ENCODE assay signal across 1 cellular context in the genomic region with DNA sequence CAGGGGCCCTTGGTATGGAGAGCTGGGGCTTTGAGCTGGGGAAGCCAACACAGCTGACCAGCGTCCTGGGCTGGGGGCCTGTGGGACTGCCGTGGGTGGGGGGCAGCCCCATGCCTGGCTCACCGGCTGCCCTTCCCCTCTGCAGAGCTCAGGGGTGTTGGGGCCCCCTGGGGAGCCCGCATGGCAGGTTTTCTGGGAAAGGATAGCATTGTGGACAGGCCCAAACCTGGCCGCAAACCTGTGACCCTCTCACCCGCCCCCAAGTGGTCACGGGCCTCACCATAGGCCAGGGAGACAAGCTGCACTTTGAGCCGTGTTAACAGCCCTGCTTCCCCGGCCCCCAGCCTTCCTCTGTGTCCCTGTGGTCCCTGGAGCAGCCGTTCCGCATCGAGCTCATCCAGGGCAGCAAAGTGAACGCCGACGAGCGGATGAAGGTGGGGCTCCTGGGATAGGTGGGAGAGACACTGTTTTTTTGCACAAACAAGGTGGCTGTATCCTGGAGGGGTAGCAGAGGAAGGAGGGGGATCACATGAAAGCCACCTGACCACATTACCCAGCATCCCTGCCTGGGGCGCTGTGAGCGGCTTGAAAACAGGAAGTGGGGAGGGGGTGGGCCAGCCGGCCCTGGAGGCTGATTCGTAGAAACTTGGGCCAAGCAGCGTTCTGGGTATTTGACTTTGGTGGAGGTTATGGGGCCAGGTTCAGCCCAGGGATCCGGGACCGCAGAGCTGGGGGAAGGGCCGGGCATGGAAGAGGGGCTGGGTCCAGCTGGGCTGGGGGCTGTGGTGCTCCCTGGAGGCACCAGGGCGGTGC.
TF ChIP-seq lines count a peak whose summit lies in the region.

No MANE protein-coding gene starts in this region.

TF ChIP-seq in K562, 482 proteins besides CTCF, POLR2A, EP300 and RAD21 (continued from another document and continues in another):
- TF ChIP-seq GTF2E2 (tag; IDR thresholded peaks at IDR 0.05) = 0 out of 2 replicates have a peak, but pooled peaks have one; percentile 56
- TF ChIP-seq, protein P1, sequence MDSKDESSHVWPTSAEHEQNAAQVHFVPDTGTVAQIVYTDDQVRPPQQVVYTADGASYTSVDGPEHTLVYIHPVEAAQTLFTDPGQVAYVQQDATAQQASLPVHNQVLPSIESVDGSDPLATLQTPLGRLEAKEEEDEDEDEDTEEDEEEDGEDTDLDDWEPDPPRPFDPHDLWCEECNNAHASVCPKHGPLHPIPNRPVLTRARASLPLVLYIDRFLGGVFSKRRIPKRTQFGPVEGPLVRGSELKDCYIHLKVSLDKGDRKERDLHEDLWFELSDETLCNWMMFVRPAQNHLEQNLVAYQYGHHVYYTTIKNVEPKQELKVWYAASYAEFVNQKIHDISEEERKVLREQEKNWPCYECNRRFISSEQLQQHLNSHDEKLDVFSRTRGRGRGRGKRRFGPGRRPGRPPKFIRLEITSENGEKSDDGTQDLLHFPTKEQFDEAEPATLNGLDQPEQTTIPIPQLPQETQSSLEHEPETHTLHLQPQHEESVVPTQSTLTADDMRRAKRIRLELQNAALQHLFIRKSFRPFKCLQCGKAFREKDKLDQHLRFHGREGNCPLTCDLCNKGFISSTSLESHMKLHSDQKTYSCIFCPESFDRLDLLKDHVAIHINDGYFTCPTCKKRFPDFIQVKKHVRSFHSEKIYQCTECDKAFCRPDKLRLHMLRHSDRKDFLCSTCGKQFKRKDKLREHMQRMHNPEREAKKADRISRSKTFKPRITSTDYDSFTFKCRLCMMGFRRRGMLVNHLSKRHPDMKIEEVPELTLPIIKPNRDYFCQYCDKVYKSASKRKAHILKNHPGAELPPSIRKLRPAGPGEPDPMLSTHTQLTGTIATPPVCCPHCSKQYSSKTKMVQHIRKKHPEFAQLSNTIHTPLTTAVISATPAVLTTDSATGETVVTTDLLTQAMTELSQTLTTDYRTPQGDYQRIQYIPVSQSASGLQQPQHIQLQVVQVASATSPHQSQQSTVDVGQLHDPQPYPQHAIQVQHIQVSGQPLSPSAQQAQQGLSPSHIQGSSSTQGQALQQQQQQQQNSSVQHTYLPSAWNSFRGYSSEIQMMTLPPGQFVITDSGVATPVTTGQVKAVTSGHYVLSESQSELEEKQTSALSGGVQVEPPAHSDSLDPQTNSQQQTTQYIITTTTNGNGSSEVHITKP (IDR thresholded peaks at IDR 0.05; ENCODE audit: partially characterized antibody) = peak; percentile 61
- no peak for TF ChIP-seq ZNF444 (CRISPR knock-in tag; IDR thresholded peaks at IDR 0.05)
- TF ChIP-seq, protein P2, sequence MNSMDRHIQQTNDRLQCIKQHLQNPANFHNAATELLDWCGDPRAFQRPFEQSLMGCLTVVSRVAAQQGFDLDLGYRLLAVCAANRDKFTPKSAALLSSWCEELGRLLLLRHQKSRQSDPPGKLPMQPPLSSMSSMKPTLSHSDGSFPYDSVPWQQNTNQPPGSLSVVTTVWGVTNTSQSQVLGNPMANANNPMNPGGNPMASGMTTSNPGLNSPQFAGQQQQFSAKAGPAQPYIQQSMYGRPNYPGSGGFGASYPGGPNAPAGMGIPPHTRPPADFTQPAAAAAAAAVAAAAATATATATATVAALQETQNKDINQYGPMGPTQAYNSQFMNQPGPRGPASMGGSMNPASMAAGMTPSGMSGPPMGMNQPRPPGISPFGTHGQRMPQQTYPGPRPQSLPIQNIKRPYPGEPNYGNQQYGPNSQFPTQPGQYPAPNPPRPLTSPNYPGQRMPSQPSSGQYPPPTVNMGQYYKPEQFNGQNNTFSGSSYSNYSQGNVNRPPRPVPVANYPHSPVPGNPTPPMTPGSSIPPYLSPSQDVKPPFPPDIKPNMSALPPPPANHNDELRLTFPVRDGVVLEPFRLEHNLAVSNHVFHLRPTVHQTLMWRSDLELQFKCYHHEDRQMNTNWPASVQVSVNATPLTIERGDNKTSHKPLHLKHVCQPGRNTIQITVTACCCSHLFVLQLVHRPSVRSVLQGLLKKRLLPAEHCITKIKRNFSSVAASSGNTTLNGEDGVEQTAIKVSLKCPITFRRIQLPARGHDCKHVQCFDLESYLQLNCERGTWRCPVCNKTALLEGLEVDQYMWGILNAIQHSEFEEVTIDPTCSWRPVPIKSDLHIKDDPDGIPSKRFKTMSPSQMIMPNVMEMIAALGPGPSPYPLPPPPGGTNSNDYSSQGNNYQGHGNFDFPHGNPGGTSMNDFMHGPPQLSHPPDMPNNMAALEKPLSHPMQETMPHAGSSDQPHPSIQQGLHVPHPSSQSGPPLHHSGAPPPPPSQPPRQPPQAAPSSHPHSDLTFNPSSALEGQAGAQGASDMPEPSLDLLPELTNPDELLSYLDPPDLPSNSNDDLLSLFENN (IDR thresholded peaks at IDR 0.05; ENCODE audit: low read depth in 2 of 2, low read length in 2 of 2) = peak; percentile 10 to 58; a peak in 2 of 4 replicates
- peak; percentile 62 for TF ChIP-seq CCNT2 (IDR thresholded peaks at IDR 0.05; ENCODE audit: borderline replicate concordance, extremely low read depth, insufficient read length, low read depth, low read length)
- no peak for TF ChIP-seq SNRNP70 (optimal IDR thresholded peaks at IDR 0.05; ENCODE audit: low read depth, low read length)
- TF ChIP-seq EP400 (IDR thresholded peaks at IDR 0.05) = peak; percentile 95
- TF ChIP-seq, protein P3, sequence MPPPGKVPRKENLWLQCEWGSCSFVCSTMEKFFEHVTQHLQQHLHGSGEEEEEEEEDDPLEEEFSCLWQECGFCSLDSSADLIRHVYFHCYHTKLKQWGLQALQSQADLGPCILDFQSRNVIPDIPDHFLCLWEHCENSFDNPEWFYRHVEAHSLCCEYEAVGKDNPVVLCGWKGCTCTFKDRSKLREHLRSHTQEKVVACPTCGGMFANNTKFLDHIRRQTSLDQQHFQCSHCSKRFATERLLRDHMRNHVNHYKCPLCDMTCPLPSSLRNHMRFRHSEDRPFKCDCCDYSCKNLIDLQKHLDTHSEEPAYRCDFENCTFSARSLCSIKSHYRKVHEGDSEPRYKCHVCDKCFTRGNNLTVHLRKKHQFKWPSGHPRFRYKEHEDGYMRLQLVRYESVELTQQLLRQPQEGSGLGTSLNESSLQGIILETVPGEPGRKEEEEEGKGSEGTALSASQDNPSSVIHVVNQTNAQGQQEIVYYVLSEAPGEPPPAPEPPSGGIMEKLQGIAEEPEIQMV (tag; conservative IDR thresholded peaks at IDR 0.05; ENCODE audit: low read depth) = no peak
- peak; percentile 22 for TF ChIP-seq FIP1L1 (IDR thresholded peaks at IDR 0.05; ENCODE audit: low read depth, low read length, poor library complexity, severe bottlenecking)
- TF ChIP-seq MYNN (IDR thresholded peaks at IDR 0.05) = peak; percentile 11
- TF ChIP-seq MYNN (CRISPR knock-in tag; IDR thresholded peaks at IDR 0.05) = no peak
- peak; percentile 60 for TF ChIP-seq NCOR1 (IDR thresholded peaks at IDR 0.05)
- TF ChIP-seq U2AF2 (optimal IDR thresholded peaks at IDR 0.05; ENCODE audit: low read depth, low read length) = no peak
- TF ChIP-seq, protein P4, sequence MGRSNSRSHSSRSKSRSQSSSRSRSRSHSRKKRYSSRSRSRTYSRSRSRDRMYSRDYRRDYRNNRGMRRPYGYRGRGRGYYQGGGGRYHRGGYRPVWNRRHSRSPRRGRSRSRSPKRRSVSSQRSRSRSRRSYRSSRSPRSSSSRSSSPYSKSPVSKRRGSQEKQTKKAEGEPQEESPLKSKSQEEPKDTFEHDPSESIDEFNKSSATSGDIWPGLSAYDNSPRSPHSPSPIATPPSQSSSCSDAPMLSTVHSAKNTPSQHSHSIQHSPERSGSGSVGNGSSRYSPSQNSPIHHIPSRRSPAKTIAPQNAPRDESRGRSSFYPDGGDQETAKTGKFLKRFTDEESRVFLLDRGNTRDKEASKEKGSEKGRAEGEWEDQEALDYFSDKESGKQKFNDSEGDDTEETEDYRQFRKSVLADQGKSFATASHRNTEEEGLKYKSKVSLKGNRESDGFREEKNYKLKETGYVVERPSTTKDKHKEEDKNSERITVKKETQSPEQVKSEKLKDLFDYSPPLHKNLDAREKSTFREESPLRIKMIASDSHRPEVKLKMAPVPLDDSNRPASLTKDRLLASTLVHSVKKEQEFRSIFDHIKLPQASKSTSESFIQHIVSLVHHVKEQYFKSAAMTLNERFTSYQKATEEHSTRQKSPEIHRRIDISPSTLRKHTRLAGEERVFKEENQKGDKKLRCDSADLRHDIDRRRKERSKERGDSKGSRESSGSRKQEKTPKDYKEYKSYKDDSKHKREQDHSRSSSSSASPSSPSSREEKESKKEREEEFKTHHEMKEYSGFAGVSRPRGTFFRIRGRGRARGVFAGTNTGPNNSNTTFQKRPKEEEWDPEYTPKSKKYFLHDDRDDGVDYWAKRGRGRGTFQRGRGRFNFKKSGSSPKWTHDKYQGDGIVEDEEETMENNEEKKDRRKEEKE (IDR thresholded peaks at IDR 0.05; ENCODE audit: borderline replicate concordance in 1 of 2, control insufficient read depth in 1 of 2, low read depth in 2 of 2, low read length in 1 of 2) = no peak
- TF ChIP-seq, protein P5, sequence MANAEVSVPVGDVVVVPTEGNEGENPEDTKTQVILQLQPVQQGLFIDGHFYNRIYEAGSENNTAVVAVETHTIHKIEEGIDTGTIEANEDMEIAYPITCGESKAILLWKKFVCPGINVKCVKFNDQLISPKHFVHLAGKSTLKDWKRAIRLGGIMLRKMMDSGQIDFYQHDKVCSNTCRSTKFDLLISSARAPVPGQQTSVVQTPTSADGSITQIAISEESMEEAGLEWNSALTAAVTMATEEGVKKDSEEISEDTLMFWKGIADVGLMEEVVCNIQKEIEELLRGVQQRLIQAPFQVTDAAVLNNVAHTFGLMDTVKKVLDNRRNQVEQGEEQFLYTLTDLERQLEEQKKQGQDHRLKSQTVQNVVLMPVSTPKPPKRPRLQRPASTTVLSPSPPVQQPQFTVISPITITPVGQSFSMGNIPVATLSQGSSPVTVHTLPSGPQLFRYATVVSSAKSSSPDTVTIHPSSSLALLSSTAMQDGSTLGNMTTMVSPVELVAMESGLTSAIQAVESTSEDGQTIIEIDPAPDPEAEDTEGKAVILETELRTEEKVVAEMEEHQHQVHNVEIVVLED (CRISPR knock-in tag; IDR thresholded peaks at IDR 0.05) = peak; percentile 45; the same call in 1 of the 2 replicates
- TF ChIP-seq SAFB (IDR thresholded peaks at IDR 0.05; ENCODE audit: borderline replicate concordance, low read depth, low read length) = no peak
- TF ChIP-seq, protein P6, sequence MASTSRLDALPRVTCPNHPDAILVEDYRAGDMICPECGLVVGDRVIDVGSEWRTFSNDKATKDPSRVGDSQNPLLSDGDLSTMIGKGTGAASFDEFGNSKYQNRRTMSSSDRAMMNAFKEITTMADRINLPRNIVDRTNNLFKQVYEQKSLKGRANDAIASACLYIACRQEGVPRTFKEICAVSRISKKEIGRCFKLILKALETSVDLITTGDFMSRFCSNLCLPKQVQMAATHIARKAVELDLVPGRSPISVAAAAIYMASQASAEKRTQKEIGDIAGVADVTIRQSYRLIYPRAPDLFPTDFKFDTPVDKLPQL (IDR thresholded peaks at IDR 0.05; ENCODE audit: extremely low read depth, insufficient read length) = no peak
- TF ChIP-seq, protein P7, sequence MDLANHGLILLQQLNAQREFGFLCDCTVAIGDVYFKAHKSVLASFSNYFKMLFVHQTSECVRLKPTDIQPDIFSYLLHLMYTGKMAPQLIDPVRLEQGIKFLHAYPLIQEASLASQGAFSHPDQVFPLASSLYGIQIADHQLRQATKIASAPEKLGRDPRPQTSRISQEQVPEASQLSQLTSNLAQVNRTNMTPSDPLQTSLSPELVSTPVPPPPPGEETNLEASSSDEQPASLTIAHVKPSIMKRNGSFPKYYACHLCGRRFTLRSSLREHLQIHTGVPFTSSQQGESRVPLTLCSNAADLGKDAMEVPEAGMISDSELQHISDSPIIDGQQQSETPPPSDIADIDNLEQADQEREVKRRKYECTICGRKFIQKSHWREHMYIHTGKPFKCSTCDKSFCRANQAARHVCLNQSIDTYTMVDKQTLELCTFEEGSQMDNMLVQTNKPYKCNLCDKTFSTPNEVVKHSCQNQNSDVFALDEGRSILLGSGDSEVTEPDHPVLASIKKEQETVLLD (IDR thresholded peaks at IDR 0.05) = 0 out of 2 replicates have a peak, but pooled peaks have one; percentile 26
- no peak for TF ChIP-seq CEBPG (CRISPR knock-in tag; IDR thresholded peaks at IDR 0.05)
- TF ChIP-seq CEBPG (tag; conservative IDR thresholded peaks at IDR 0.05 in 1 of 2, IDR thresholded peaks at IDR 0.05 in 1 of 2) = no peak
- no peak; the same call in 1 of the 2 replicates for TF ChIP-seq ZNF197 (CRISPR knock-in tag; IDR thresholded peaks at IDR 0.05; ENCODE audit: low read depth)
- TF ChIP-seq TRIM24 (IDR thresholded peaks at IDR 0.05) = peak; percentile 15 to 38; a peak in 2 of 4 replicates
- TF ChIP-seq NFXL1 (CRISPR knock-in tag; IDR thresholded peaks at IDR 0.05) = 0 out of 2 replicates have a peak, but pooled peaks have one; percentile 60
- TF ChIP-seq HNRNPUL1 (IDR thresholded peaks at IDR 0.05; ENCODE audit: low read length) = no peak
- TF ChIP-seq, protein P8, sequence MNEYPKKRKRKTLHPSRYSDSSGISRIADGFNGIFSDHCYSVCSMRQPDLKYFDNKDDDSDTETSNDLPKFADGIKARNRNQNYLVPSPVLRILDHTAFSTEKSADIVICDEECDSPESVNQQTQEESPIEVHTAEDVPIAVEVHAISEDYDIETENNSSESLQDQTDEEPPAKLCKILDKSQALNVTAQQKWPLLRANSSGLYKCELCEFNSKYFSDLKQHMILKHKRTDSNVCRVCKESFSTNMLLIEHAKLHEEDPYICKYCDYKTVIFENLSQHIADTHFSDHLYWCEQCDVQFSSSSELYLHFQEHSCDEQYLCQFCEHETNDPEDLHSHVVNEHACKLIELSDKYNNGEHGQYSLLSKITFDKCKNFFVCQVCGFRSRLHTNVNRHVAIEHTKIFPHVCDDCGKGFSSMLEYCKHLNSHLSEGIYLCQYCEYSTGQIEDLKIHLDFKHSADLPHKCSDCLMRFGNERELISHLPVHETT (CRISPR knock-in tag; conservative IDR thresholded peaks at IDR 0.05 in 1 of 2, IDR thresholded peaks at IDR 0.05 in 1 of 2) = peak in 1 of 2 experiments; percentile 73; a peak in 2 of 4 replicates
- TF ChIP-seq, protein P9, sequence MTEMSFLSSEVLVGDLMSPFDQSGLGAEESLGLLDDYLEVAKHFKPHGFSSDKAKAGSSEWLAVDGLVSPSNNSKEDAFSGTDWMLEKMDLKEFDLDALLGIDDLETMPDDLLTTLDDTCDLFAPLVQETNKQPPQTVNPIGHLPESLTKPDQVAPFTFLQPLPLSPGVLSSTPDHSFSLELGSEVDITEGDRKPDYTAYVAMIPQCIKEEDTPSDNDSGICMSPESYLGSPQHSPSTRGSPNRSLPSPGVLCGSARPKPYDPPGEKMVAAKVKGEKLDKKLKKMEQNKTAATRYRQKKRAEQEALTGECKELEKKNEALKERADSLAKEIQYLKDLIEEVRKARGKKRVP (CRISPR knock-in tag; IDR thresholded peaks at IDR 0.05) = no peak
- peak; percentile 100 for TF ChIP-seq SPI1 (IDR thresholded peaks at IDR 0.05; ENCODE audit: borderline replicate concordance, low read depth, low read length)
- no peak for TF ChIP-seq ZNF408 (CRISPR knock-in tag; IDR thresholded peaks at IDR 0.05; ENCODE audit: low read depth)
- TF ChIP-seq RB1 (IDR thresholded peaks at IDR 0.05; ENCODE audit: low read depth) = peak; percentile 27
- 0 out of 2 replicates have a peak, but pooled peaks have one; percentile 38 for TF ChIP-seq SRSF3 (IDR thresholded peaks at IDR 0.05; ENCODE audit: insufficient read depth, low read length)
- no peak for TF ChIP-seq POLR3A (IDR thresholded peaks at IDR 0.05; ENCODE audit: borderline replicate concordance, extremely low read depth, insufficient read depth, insufficient read length)
- peak; percentile 81 for TF ChIP-seq CXXC5 (CRISPR knock-in tag; IDR thresholded peaks at IDR 0.05)
- no peak for TF ChIP-seq ZNF699 (CRISPR knock-in tag; IDR thresholded peaks at IDR 0.05; ENCODE audit: insufficient replicate concordance)
